ENCODE assay signal across 8 cellular contexts in genomic region chr1:223726380-223727001, GRCh38. TPM values are rescaled to one million over a fixed set of nuclear protein-coding genes. Genes with fewer than 3 reads are reported as not detected.
DNase-seq lines count a peak whose midpoint lies in the region; ATAC-seq, FAIRE-seq and TF ChIP-seq lines count a peak whose summit lies in the region.

No MANE protein-coding gene starts in this region.

- peak overlapping the region; percentile 90 for H3K27ac Mint-ChIP-seq in T-helper 2 cell treated with Interferon-gamma antibody and Interleukin-4, amounts not matched to agents 5 μg/mL and 100 μg/mL, for 36 hours

- ATAC-seq in GM19452 (IDR thresholded peaks at IDR 0.05; ENCODE audit: unreplicated experiment) (peak; percentile 93), HG03521 (IDR thresholded peaks at IDR 0.05; ENCODE audit: unreplicated experiment) (peak; percentile 90)

- H3K36me3 ChIP-seq in BJ (ENCODE audit: control insufficient read depth, insufficient read depth, low read length) (peaks cover 10% of the 10 kb centered on the region), ascending aorta (peaks cover 0 to 22% of the 10 kb centered on the region in 2 donors)

- peaks cover 5 to 31% of the 10 kb centered on the region in 2 donors for H3K4me1 ChIP-seq in ascending aorta

- peak overlapping the region; percentile 84 for H3K4me3 Mint-ChIP-seq in T-helper 2 cell treated with Interferon-gamma antibody and Interleukin-4, amounts not matched to agents 5 μg/mL and 100 μg/mL, for 36 hours

- CTCF ChIA-PET in BJ (lab: Yijun Ruan, JAX), result no interaction called here

- H3K4me1 Mint-ChIP-seq in T-helper 2 cell treated with Interferon-gamma antibody and Interleukin-4, amounts not matched to agents 5 μg/mL and 100 μg/mL, for 36 hours (ENCODE audit: low read depth), result peaks cover 67% of the 10 kb centered on the region

- H3K27ac ChIP-seq in ascending aorta, result peak overlapping the region; percentile 69 to 70

- no peaks in the 10 kb centered on the region for H3K27me3 Mint-ChIP-seq in T-helper 2 cell treated with Interferon-gamma antibody and Interleukin-4, amounts not matched to agents 5 μg/mL and 100 μg/mL, for 36 hours (ENCODE audit: low read depth)

- FAIRE-seq in D721Med (lab: Jason Lieb, UNC), result no peak

- H3K36me3 Mint-ChIP-seq in T-helper 2 cell treated with Interferon-gamma antibody and Interleukin-4, amounts not matched to agents 5 μg/mL and 100 μg/mL, for 36 hours (ENCODE audit: low read depth), result peaks cover 81% of the 10 kb centered on the region

- POLR2A ChIA-PET in BJ (lab: Charles Lee), result interaction anchor here (1.0 kb wide), 1 partner anchor 11 kb away, joined by 3 read pairs; no protein-coding TSS in a partner anchor

- TF ChIP-seq CTCF in BJ (IDR thresholded peaks at IDR 0.05; ENCODE audit: insufficient read depth, low read depth, low read length), result no peak
- no peak for TF ChIP-seq CTCF in ascending aorta (IDR thresholded peaks at IDR 0.05)
- no peak for TF ChIP-seq CTCF in D721Med (IDR thresholded peaks at IDR 0.05; ENCODE audit: insufficient read depth, missing control alignments)

- H3K27me3 ChIP-seq in BJ (ENCODE audit: control insufficient read depth, insufficient read depth, low read length) (no peaks in the 10 kb centered on the region), ascending aorta (no peaks in the 10 kb centered on the region)

- intact Hi-C loops in ascending aorta (cut with DNase I), result no loop called here

- no peaks in the 10 kb centered on the region for H3K9me3 ChIP-seq in ascending aorta

- DNase-seq in BJ (ENCODE audit: low read depth), result peak; percentile 82
- DNase-seq in T-helper 2 cell treated with Interferon-gamma antibody and Interleukin-4, amounts not matched to agents 5 μg/mL and 100 μg/mL, for 36 hours (ENCODE audit: low spot score), result peak; percentile 90
- DNase-seq in ascending aorta (ENCODE audit: low spot score in 2 of 2), result peak; percentile 57 to 89
- peak; percentile 83 for DNase-seq in iPS-NIHi7 (ENCODE audit: extremely low spot score)
- peak; percentile 67 to 86 (median 79) for DNase-seq in stimulated activated CD4-positive, alpha-beta T cell treated with anti-CD3 and anti-CD28 coated beads, Interleukin-1b, Interleukin-23, amount 100 ng/mL, for 24 hours (ENCODE audit: low read depth in 4 of 4, low spot score in 1 of 4)
- DNase-seq in D721Med (ENCODE audit: insufficient read length, low spot score), result no peak

- H3K4me3 ChIP-seq in BJ (ENCODE audit: low read depth, low read length), result no peak overlapping the region
- H3K4me3 ChIP-seq in ascending aorta, result no peak overlapping the region

- H3K9me3 Mint-ChIP-seq in T-helper 2 cell treated with Interferon-gamma antibody and Interleukin-4, amounts not matched to agents 5 μg/mL and 100 μg/mL, for 36 hours, result no peaks in the 10 kb centered on the region

RNA-seq across cellular contexts. Expression of gene CAPN2, which starts 14.2 kb away (rescaled TPM):
- polyA plus RNA-seq in BJ (2011; rRNA removed), result 219 and 222 TPM in 2 replicates
- polyA minus RNA-seq in BJ (2011; rRNA and poly(A)+ RNA removed), result 118 and 125 TPM in 2 replicates
- 178 TPM for total RNA-seq in ascending aorta
